ENCODE assay signal across 1 cellular context in the genomic region with DNA sequence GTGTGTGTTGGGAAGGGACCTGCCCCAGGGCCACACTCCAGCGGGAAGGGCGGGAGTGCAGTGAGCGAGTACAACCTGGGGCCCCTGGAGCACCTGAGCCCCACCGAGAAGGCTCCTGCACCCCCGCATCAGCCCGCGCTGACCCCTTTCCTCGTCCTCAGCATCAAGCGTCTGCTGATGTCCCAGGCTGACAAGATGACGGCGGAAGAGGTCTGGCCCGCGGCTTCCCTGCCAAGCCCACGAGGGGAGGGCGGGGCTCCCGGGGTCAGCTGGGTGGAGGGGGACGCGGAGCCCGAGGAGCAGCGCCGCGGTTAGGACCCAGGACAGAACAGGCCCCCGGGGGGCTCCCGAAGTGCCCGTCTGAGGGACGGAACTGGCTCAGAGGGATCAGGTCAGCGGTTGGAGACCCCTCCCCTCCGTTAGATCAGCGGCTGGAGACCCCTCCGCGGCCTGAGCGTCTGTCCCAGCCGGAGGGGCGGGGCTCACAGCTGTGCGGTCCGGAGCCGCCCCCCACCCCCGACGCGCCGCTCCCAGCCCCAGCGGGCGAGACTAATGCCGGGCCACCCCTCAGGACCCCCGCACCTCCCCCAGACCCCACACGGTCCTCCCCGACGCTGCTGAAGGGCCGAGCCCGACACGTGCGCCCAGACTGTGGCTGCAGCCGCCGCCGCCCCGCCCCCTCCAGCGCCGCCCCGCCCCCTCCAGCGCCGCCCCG.
TF ChIP-seq lines count a peak whose summit lies in the region.

No MANE protein-coding gene starts in this region.

TF ChIP-seq in K562, 482 proteins besides CTCF, POLR2A, EP300 and RAD21 (continued from another document and continues in another):
- TF ChIP-seq, protein P1, sequence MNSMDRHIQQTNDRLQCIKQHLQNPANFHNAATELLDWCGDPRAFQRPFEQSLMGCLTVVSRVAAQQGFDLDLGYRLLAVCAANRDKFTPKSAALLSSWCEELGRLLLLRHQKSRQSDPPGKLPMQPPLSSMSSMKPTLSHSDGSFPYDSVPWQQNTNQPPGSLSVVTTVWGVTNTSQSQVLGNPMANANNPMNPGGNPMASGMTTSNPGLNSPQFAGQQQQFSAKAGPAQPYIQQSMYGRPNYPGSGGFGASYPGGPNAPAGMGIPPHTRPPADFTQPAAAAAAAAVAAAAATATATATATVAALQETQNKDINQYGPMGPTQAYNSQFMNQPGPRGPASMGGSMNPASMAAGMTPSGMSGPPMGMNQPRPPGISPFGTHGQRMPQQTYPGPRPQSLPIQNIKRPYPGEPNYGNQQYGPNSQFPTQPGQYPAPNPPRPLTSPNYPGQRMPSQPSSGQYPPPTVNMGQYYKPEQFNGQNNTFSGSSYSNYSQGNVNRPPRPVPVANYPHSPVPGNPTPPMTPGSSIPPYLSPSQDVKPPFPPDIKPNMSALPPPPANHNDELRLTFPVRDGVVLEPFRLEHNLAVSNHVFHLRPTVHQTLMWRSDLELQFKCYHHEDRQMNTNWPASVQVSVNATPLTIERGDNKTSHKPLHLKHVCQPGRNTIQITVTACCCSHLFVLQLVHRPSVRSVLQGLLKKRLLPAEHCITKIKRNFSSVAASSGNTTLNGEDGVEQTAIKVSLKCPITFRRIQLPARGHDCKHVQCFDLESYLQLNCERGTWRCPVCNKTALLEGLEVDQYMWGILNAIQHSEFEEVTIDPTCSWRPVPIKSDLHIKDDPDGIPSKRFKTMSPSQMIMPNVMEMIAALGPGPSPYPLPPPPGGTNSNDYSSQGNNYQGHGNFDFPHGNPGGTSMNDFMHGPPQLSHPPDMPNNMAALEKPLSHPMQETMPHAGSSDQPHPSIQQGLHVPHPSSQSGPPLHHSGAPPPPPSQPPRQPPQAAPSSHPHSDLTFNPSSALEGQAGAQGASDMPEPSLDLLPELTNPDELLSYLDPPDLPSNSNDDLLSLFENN (IDR thresholded peaks at IDR 0.05; ENCODE audit: low read depth in 2 of 2, low read length in 2 of 2): no peak
- TF ChIP-seq ZC3H8 (IDR thresholded peaks at IDR 0.05): no peak
- no peak for TF ChIP-seq CCNT2 (IDR thresholded peaks at IDR 0.05; ENCODE audit: borderline replicate concordance, extremely low read depth, insufficient read length, low read depth, low read length)
- TF ChIP-seq MTA3 (IDR thresholded peaks at IDR 0.05; ENCODE audit: borderline replicate concordance): no peak
- TF ChIP-seq GTF2A2 (tag; IDR thresholded peaks at IDR 0.05): no peak
- TF ChIP-seq MIER1 (IDR thresholded peaks at IDR 0.05; ENCODE audit: low read depth): no peak
- TF ChIP-seq TAF15 (IDR thresholded peaks at IDR 0.05; ENCODE audit: low read depth, low read length): no peak
- TF ChIP-seq, protein P2, sequence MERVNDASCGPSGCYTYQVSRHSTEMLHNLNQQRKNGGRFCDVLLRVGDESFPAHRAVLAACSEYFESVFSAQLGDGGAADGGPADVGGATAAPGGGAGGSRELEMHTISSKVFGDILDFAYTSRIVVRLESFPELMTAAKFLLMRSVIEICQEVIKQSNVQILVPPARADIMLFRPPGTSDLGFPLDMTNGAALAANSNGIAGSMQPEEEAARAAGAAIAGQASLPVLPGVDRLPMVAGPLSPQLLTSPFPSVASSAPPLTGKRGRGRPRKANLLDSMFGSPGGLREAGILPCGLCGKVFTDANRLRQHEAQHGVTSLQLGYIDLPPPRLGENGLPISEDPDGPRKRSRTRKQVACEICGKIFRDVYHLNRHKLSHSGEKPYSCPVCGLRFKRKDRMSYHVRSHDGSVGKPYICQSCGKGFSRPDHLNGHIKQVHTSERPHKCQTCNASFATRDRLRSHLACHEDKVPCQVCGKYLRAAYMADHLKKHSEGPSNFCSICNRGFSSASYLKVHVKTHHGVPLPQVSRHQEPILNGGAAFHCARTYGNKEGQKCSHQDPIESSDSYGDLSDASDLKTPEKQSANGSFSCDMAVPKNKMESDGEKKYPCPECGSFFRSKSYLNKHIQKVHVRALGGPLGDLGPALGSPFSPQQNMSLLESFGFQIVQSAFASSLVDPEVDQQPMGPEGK (CRISPR knock-in tag; IDR thresholded peaks at IDR 0.05; ENCODE audit: borderline replicate concordance): no peak
- TF ChIP-seq, protein P3, sequence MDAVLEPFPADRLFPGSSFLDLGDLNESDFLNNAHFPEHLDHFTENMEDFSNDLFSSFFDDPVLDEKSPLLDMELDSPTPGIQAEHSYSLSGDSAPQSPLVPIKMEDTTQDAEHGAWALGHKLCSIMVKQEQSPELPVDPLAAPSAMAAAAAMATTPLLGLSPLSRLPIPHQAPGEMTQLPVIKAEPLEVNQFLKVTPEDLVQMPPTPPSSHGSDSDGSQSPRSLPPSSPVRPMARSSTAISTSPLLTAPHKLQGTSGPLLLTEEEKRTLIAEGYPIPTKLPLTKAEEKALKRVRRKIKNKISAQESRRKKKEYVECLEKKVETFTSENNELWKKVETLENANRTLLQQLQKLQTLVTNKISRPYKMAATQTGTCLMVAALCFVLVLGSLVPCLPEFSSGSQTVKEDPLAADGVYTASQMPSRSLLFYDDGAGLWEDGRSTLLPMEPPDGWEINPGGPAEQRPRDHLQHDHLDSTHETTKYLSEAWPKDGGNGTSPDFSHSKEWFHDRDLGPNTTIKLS (IDR thresholded peaks at IDR 0.05; ENCODE audit: borderline replicate concordance, low read depth): no peak
- no peak for TF ChIP-seq TBL1XR1 (IDR thresholded peaks at IDR 0.05; ENCODE audit: low read length in 2 of 2)
- no peak for TF ChIP-seq ZFP30 (CRISPR knock-in tag; IDR thresholded peaks at IDR 0.05; ENCODE audit: borderline replicate concordance)
- TF ChIP-seq, protein P4, sequence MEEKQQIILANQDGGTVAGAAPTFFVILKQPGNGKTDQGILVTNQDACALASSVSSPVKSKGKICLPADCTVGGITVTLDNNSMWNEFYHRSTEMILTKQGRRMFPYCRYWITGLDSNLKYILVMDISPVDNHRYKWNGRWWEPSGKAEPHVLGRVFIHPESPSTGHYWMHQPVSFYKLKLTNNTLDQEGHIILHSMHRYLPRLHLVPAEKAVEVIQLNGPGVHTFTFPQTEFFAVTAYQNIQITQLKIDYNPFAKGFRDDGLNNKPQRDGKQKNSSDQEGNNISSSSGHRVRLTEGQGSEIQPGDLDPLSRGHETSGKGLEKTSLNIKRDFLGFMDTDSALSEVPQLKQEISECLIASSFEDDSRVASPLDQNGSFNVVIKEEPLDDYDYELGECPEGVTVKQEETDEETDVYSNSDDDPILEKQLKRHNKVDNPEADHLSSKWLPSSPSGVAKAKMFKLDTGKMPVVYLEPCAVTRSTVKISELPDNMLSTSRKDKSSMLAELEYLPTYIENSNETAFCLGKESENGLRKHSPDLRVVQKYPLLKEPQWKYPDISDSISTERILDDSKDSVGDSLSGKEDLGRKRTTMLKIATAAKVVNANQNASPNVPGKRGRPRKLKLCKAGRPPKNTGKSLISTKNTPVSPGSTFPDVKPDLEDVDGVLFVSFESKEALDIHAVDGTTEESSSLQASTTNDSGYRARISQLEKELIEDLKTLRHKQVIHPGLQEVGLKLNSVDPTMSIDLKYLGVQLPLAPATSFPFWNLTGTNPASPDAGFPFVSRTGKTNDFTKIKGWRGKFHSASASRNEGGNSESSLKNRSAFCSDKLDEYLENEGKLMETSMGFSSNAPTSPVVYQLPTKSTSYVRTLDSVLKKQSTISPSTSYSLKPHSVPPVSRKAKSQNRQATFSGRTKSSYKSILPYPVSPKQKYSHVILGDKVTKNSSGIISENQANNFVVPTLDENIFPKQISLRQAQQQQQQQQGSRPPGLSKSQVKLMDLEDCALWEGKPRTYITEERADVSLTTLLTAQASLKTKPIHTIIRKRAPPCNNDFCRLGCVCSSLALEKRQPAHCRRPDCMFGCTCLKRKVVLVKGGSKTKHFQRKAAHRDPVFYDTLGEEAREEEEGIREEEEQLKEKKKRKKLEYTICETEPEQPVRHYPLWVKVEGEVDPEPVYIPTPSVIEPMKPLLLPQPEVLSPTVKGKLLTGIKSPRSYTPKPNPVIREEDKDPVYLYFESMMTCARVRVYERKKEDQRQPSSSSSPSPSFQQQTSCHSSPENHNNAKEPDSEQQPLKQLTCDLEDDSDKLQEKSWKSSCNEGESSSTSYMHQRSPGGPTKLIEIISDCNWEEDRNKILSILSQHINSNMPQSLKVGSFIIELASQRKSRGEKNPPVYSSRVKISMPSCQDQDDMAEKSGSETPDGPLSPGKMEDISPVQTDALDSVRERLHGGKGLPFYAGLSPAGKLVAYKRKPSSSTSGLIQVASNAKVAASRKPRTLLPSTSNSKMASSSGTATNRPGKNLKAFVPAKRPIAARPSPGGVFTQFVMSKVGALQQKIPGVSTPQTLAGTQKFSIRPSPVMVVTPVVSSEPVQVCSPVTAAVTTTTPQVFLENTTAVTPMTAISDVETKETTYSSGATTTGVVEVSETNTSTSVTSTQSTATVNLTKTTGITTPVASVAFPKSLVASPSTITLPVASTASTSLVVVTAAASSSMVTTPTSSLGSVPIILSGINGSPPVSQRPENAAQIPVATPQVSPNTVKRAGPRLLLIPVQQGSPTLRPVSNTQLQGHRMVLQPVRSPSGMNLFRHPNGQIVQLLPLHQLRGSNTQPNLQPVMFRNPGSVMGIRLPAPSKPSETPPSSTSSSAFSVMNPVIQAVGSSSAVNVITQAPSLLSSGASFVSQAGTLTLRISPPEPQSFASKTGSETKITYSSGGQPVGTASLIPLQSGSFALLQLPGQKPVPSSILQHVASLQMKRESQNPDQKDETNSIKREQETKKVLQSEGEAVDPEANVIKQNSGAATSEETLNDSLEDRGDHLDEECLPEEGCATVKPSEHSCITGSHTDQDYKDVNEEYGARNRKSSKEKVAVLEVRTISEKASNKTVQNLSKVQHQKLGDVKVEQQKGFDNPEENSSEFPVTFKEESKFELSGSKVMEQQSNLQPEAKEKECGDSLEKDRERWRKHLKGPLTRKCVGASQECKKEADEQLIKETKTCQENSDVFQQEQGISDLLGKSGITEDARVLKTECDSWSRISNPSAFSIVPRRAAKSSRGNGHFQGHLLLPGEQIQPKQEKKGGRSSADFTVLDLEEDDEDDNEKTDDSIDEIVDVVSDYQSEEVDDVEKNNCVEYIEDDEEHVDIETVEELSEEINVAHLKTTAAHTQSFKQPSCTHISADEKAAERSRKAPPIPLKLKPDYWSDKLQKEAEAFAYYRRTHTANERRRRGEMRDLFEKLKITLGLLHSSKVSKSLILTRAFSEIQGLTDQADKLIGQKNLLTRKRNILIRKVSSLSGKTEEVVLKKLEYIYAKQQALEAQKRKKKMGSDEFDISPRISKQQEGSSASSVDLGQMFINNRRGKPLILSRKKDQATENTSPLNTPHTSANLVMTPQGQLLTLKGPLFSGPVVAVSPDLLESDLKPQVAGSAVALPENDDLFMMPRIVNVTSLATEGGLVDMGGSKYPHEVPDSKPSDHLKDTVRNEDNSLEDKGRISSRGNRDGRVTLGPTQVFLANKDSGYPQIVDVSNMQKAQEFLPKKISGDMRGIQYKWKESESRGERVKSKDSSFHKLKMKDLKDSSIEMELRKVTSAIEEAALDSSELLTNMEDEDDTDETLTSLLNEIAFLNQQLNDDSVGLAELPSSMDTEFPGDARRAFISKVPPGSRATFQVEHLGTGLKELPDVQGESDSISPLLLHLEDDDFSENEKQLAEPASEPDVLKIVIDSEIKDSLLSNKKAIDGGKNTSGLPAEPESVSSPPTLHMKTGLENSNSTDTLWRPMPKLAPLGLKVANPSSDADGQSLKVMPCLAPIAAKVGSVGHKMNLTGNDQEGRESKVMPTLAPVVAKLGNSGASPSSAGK (IDR thresholded peaks at IDR 0.05): peak; percentile 54; the same call in 1 of the 2 replicates
- no peak for TF ChIP-seq HMG20A (CRISPR knock-in tag; conservative IDR thresholded peaks at IDR 0.05)
- TF ChIP-seq, protein P5, sequence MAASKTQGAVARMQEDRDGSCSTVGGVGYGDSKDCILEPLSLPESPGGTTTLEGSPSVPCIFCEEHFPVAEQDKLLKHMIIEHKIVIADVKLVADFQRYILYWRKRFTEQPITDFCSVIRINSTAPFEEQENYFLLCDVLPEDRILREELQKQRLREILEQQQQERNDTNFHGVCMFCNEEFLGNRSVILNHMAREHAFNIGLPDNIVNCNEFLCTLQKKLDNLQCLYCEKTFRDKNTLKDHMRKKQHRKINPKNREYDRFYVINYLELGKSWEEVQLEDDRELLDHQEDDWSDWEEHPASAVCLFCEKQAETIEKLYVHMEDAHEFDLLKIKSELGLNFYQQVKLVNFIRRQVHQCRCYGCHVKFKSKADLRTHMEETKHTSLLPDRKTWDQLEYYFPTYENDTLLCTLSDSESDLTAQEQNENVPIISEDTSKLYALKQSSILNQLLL (CRISPR knock-in tag; IDR thresholded peaks at IDR 0.05; ENCODE audit: borderline replicate concordance): no peak
- TF ChIP-seq GABPB2 (CRISPR knock-in tag; conservative IDR thresholded peaks at IDR 0.05): no peak
- TF ChIP-seq GABPA (tag; conservative IDR thresholded peaks at IDR 0.05; ENCODE audit: low read depth): peak; percentile 6; the same call in 1 of the 2 replicates
- TF ChIP-seq RFX5 (IDR thresholded peaks at IDR 0.05; ENCODE audit: low read depth, low read length): no peak
- TF ChIP-seq ETV5 (CRISPR knock-in tag; IDR thresholded peaks at IDR 0.05; ENCODE audit: low read depth): 0 out of 2 replicates have a peak, but pooled peaks have one; percentile 31
- TF ChIP-seq, protein P6, sequence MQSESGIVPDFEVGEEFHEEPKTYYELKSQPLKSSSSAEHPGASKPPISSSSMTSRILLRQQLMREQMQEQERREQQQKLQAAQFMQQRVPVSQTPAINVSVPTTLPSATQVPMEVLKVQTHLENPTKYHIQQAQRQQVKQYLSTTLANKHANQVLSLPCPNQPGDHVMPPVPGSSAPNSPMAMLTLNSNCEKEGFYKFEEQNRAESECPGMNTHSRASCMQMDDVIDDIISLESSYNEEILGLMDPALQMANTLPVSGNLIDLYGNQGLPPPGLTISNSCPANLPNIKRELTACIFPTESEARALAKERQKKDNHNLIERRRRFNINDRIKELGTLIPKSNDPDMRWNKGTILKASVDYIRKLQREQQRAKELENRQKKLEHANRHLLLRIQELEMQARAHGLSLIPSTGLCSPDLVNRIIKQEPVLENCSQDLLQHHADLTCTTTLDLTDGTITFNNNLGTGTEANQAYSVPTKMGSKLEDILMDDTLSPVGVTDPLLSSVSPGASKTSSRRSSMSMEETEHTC (IDR thresholded peaks at IDR 0.05): no peak
- TF ChIP-seq STAG1 (CRISPR knock-in tag; IDR thresholded peaks at IDR 0.05; ENCODE audit: borderline replicate concordance): no peak
- TF ChIP-seq RBM25 (IDR thresholded peaks at IDR 0.05; ENCODE audit: low read depth, low read length, severe bottlenecking): no peak
- TF ChIP-seq KDM5B (IDR thresholded peaks at IDR 0.05; ENCODE audit: insufficient replicate concordance, low read depth, low read length): peak; percentile 15
- no peak for TF ChIP-seq ZNF232 (CRISPR knock-in tag; IDR thresholded peaks at IDR 0.05)
- no peak for TF ChIP-seq ZNF146 (CRISPR knock-in tag; IDR thresholded peaks at IDR 0.05; ENCODE audit: unreplicated experiment)
- TF ChIP-seq HEY1 (CRISPR knock-in tag; IDR thresholded peaks at IDR 0.05; ENCODE audit: borderline replicate concordance): no peak
- TF ChIP-seq, protein P7, sequence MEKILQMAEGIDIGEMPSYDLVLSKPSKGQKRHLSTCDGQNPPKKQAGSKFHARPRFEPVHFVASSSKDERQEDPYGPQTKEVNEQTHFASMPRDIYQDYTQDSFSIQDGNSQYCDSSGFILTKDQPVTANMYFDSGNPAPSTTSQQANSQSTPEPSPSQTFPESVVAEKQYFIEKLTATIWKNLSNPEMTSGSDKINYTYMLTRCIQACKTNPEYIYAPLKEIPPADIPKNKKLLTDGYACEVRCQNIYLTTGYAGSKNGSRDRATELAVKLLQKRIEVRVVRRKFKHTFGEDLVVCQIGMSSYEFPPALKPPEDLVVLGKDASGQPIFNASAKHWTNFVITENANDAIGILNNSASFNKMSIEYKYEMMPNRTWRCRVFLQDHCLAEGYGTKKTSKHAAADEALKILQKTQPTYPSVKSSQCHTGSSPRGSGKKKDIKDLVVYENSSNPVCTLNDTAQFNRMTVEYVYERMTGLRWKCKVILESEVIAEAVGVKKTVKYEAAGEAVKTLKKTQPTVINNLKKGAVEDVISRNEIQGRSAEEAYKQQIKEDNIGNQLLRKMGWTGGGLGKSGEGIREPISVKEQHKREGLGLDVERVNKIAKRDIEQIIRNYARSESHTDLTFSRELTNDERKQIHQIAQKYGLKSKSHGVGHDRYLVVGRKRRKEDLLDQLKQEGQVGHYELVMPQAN (IDR thresholded peaks at IDR 0.05; ENCODE audit: borderline replicate concordance): peak; percentile 65; the same call in 1 of the 2 replicates
- peak; percentile 72 for TF ChIP-seq POLR2G (IDR thresholded peaks at IDR 0.05; ENCODE audit: low read depth, low read length)
